ENCODE assay signal across 2 cellular contexts in genomic region chr4:87633239-87633638, GRCh38.
TF ChIP-seq lines count a peak whose summit lies in the region.

No MANE protein-coding gene starts in this region.

TF ChIP-seq in HEK293, 187 proteins besides CTCF, POLR2A, EP300 and RAD21 (continued from another document):
- TF ChIP-seq, protein P1, sequence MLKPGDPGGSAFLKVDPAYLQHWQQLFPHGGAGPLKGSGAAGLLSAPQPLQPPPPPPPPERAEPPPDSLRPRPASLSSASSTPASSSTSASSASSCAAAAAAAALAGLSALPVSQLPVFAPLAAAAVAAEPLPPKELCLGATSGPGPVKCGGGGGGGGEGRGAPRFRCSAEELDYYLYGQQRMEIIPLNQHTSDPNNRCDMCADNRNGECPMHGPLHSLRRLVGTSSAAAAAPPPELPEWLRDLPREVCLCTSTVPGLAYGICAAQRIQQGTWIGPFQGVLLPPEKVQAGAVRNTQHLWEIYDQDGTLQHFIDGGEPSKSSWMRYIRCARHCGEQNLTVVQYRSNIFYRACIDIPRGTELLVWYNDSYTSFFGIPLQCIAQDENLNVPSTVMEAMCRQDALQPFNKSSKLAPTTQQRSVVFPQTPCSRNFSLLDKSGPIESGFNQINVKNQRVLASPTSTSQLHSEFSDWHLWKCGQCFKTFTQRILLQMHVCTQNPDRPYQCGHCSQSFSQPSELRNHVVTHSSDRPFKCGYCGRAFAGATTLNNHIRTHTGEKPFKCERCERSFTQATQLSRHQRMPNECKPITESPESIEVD (tag by site-specific recombination; IDR thresholded peaks at IDR 0.05), result 0 out of 2 replicates have a peak, but pooled peaks have one; percentile 7
- TF ChIP-seq ZNF561 (tag by site-specific recombination; IDR thresholded peaks at IDR 0.05; ENCODE audit: borderline replicate concordance) (no peak), ZNF560 (tag by site-specific recombination; IDR thresholded peaks at IDR 0.05; ENCODE audit: borderline replicate concordance) (no peak)

TF ChIP-seq in GM23338, 12 proteins besides CTCF, POLR2A, EP300 and RAD21 (continued from another document):
- TF ChIP-seq REST (IDR thresholded peaks at IDR 0.05; ENCODE audit: unreplicated experiment), result no peak
